Comparison of ENCODE assay signal across 19 cellular contexts in the genomic region with DNA sequence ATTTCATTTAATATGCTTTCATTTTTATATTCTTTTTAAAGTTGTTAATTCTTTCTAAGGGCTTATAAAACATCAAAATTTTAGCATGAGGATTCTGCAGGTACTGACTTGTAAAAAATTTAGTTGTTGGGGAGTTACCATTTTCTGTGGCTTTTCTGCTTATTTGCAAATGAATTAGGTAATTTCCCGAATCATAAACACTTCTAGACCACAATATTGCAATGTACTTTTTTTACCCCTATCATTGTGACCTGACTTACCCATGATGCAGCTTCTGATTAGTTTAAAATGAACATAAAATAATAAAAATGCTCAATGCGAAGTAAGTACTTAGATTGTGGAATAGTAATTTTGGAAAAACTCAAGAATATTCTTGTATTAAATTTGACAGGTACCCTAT. TPM values are rescaled to one million over a fixed set of nuclear protein-coding genes. Genes with fewer than 3 reads are reported as not detected.
DNase-seq lines count a peak whose midpoint lies in the region; ATAC-seq, FAIRE-seq and TF ChIP-seq lines count a peak whose summit lies in the region.
"Had no signal": no experiment of that assay in that cellular context is flagged by ENCODE, and none has a peak within 500 bp of the region (broad histone marks: within the 10 kb centered on the region; RNA-seq: fewer than 3 reads in every experiment).

No MANE protein-coding gene starts in this region.

- TF ChIP-seq RAD21 in GM12878 (IDR thresholded peaks at IDR 0.05; ENCODE audit: insufficient read depth, low read depth, low read length) = no peak

- no peak for TF ChIP-seq POLR2A in GM12878 (IDR thresholded peaks at IDR 0.05; ENCODE audit: low read depth, low read length)

- peak in 2 of 3 donors; percentile 22 to 49 for DNase-seq in CD4-positive, CD25-positive, alpha-beta regulatory T cell
- DNase-seq in MM.1S (no peak), GM12878 (ENCODE audit: low read depth, low spot score) (no peak), DMS79 (lab: John Stamatoyannopoulos, UW) (no peak), GM10266 (ENCODE audit: extremely low spot score) (no peak), 8988T (no peak)
- DNase-seq: activated CD4-positive, alpha-beta T cell treated with anti-CD3 and anti-CD28 coated beads for 1 hour; activated CD8-positive, alpha-beta memory T cell treated with anti-CD3 and anti-CD28 coated beads, Interleukin-2, amount 50 U/mL, for 48 hours; aorta; heart left ventricle; NCI-H1092 treated with DMSO at 0.1 percent for 48 hours; NCI-H2081 treated with DMSO at 0.1 percent for 48 hours; NCI-H524; PC-3; stimulated activated CD4-positive, alpha-beta T cell treated with anti-CD3 and anti-CD28 coated beads, Interleukin-2, amount 100 ng/mL, for 48 hours had no signal

- POLR2A ChIA-PET in GM12878 (lab: Charles Lee) = interaction anchor here (1.3 to 1.4 kb wide), 2 partner anchors 10 to 13 kb away, joined by 5 read pairs; a partner anchor contains a TSS

- TF ChIP-seq CTCF in MM.1S (IDR thresholded peaks at IDR 0.05; ENCODE audit: low read length) = no peak
- no peak for TF ChIP-seq CTCF in GM12878 (IDR thresholded peaks at IDR 0.05 in 2 of 3, conservative IDR thresholded peaks at IDR 0.05 in 1 of 3; ENCODE audit: control insufficient read depth in 2 of 3, extremely low read depth in 1 of 3, insufficient read depth in 1 of 3, low read depth in 3 of 3, low read length in 3 of 3)
- no peak for TF ChIP-seq CTCF in GM10266 (IDR thresholded peaks at IDR 0.05; ENCODE audit: control insufficient read depth, insufficient read depth, low read depth, missing control alignments)

- H3K79me2 ChIP-seq in MM.1S (ENCODE audit: low read length) = peaks cover 9% of the 10 kb centered on the region; the same call in 1 of the 2 replicates
- H3K79me2 ChIP-seq in GM12878 (ENCODE audit: control insufficient read depth, insufficient read depth, low read length) = peaks cover 2% of the 10 kb centered on the region

- H2AFZ ChIP-seq in MM.1S (ENCODE audit: low read length) = no peak overlapping the region
- no peak overlapping the region for H2AFZ ChIP-seq in GM12878 (ENCODE audit: control insufficient read depth, low read depth, low read length)

- peaks cover 28 to 72% (median 51%) of the 10 kb centered on the region in 4 donors for H3K4me1 Mint-ChIP-seq in CD4-positive, CD25-positive, alpha-beta regulatory T cell

- H3K9me2 ChIP-seq in MM.1S (replicated peaks; ENCODE audit: insufficient read depth, low read length) = no peaks in the 10 kb centered on the region

- H3K9me3 ChIP-seq in CD4-positive, CD25-positive, alpha-beta regulatory T cell (ENCODE audit: control insufficient read depth in 2 of 2, low read length in 2 of 2) = no peaks in the 10 kb centered on the region
- H3K9me3 ChIP-seq in MM.1S (replicated peaks; ENCODE audit: insufficient read depth, low read length) (no peaks in the 10 kb centered on the region), GM12878 (replicated peaks; ENCODE audit: control insufficient read depth, insufficient read depth, low read length) (no peaks in the 10 kb centered on the region)
- H3K9me3 ChIP-seq: heart left ventricle, SJSA1, vagina had no signal

- TF ChIP-seq EP300 in GM12878 (IDR thresholded peaks at IDR 0.05; ENCODE audit: borderline replicate concordance in 1 of 2, control insufficient read depth in 1 of 2, low read depth in 2 of 2, low read length in 2 of 2) = no peak

- intact Hi-C loops in GM12878 (cut with micrococcal nuclease; ENCODE audit: unreplicated experiment) = no loop called here

- in situ Hi-C loops in GM12878 (cut with MboI) = no loop called here

- peak overlapping the region; percentile 62 for H3K27ac ChIP-seq in CD4-positive, CD25-positive, alpha-beta regulatory T cell (ENCODE audit: insufficient read depth, low read length, poor library complexity, severe bottlenecking)
- no peak overlapping the region for H3K27ac ChIP-seq in MM.1S (ENCODE audit: low read length)
- no peak overlapping the region for H3K27ac ChIP-seq in GM12878 (ENCODE audit: control insufficient read depth, insufficient read depth)
- H3K27ac ChIP-seq: SJSA1, vagina had no signal

- H3K4me3 ChIP-seq in CD4-positive, CD25-positive, alpha-beta regulatory T cell (ENCODE audit: low read depth, low read length) = peak overlapping the region; percentile 35
- H3K4me3 ChIP-seq in MM.1S (ENCODE audit: low read length) (no peak overlapping the region), GM12878 (no peak overlapping the region)
- H3K4me3 ChIP-seq: heart left ventricle, SJSA1, vagina had no signal

- H3K4me2 ChIP-seq in MM.1S (ENCODE audit: low read depth, low read length) (peak overlapping the region; percentile 35; the same call in 1 of the 2 replicates), GM12878 (ENCODE audit: control insufficient read depth, insufficient read depth) (no peak overlapping the region)

- CTCF ChIA-PET in GM12878 (lab: Yijun Ruan, JAX) = interaction anchor here (1.0 to 2.2 kb wide), 6 partner anchors 10 to 135 kb away, joined by 3 to 12 read pairs (median 5); a partner anchor contains a TSS

- H3K27me3 Mint-ChIP-seq in CD4-positive, CD25-positive, alpha-beta regulatory T cell = no peaks in the 10 kb centered on the region

- H3K9ac ChIP-seq in MM.1S (ENCODE audit: low read length) (no peak overlapping the region), GM12878 (ENCODE audit: control insufficient read depth, insufficient read depth, low read length) (no peak overlapping the region)

- WGBS in GM12878 (ENCODE audit: insufficient coverage, insufficient replicate concordance, low lambda C conversion rate, missing lambda C conversion rate) = 56% methylated on average over 2 of the region's 2 CpGs

- peak overlapping the region in 2 of 3 donors; percentile 11 to 43 for H3K27ac Mint-ChIP-seq in CD4-positive, CD25-positive, alpha-beta regulatory T cell

- peaks cover 3% of the 10 kb centered on the region; the same call in 1 of the 2 replicates for H3F3A ChIP-seq in MM.1S (ENCODE audit: insufficient read depth, low read length)

- peaks cover 26% of the 10 kb centered on the region for H3K4me1 ChIP-seq in CD4-positive, CD25-positive, alpha-beta regulatory T cell (ENCODE audit: control insufficient read depth, insufficient read depth, low read length, poor library complexity, severe bottlenecking)
- H3K4me1 ChIP-seq in MM.1S (ENCODE audit: low read length) = peaks cover 22% of the 10 kb centered on the region
- peaks cover 11% of the 10 kb centered on the region; the same call in 1 of the 2 replicates for H3K4me1 ChIP-seq in GM12878 (ENCODE audit: control insufficient read depth, insufficient read depth, low read length)
- H3K4me1 ChIP-seq: SJSA1 had no signal

- H4K20me1 ChIP-seq in MM.1S (ENCODE audit: insufficient read depth, low read length) (no peaks in the 10 kb centered on the region; the same call in 1 of the 2 replicates), GM12878 (ENCODE audit: control insufficient read depth, insufficient read depth) (no peaks in the 10 kb centered on the region)

- H3K9me3 Mint-ChIP-seq in CD4-positive, CD25-positive, alpha-beta regulatory T cell = no peaks in the 10 kb centered on the region

- FAIRE-seq in GM12878 (lab: Jason Lieb, UNC) = no peak

- ATAC-seq in CD4-positive, CD25-positive, alpha-beta regulatory T cell (ENCODE audit: low read depth in 2 of 2) = peak; percentile 34 to 56
- peak; percentile 19 for ATAC-seq in GM18861 (IDR thresholded peaks at IDR 0.05; ENCODE audit: unreplicated experiment)
- ATAC-seq in GM12878 = peak; percentile 58
- ATAC-seq in HG03097 (IDR thresholded peaks at IDR 0.05; ENCODE audit: low FRiP score, unreplicated experiment) = no peak
- ATAC-seq: PC-3 had no signal

- H3K36me3 Mint-ChIP-seq in CD4-positive, CD25-positive, alpha-beta regulatory T cell = peaks cover 2% of the 10 kb centered on the region

- H3K36me3 ChIP-seq in CD4-positive, CD25-positive, alpha-beta regulatory T cell (ENCODE audit: control insufficient read depth, insufficient read depth, low read length) = peaks cover 4% of the 10 kb centered on the region
- H3K36me3 ChIP-seq in MM.1S (replicated peaks; ENCODE audit: insufficient read depth, low read length) (no peaks in the 10 kb centered on the region), GM12878 (ENCODE audit: control insufficient read depth in 2 of 2, insufficient read depth in 2 of 2, low read length in 1 of 2) (no peaks in the 10 kb centered on the region)
- H3K36me3 ChIP-seq: vagina had no signal

- RAD21 ChIA-PET in GM12878 (lab: Charles Lee; ENCODE audit: unreplicated experiment) = interaction anchor here (0.7 to 1.4 kb wide), 2 partner anchors 13 to 15 kb away, joined by 3 to 4 read pairs; no protein-coding TSS in a partner anchor

- no peaks in the 10 kb centered on the region for H3K27me3 ChIP-seq in CD4-positive, CD25-positive, alpha-beta regulatory T cell (ENCODE audit: control insufficient read depth, insufficient read depth, low read length)
- H3K27me3 ChIP-seq in MM.1S (replicated peaks; ENCODE audit: insufficient read depth, low read length) (no peaks in the 10 kb centered on the region), GM12878 (replicated peaks in 1 of 2; ENCODE audit: control insufficient read depth in 2 of 2, insufficient read depth in 2 of 2, low read length in 1 of 2) (no peaks in the 10 kb centered on the region)
- H3K27me3 ChIP-seq: heart left ventricle, SJSA1, vagina had no signal

- SMC1A ChIA-PET in GM12878 (lab: Charles Lee; ENCODE audit: uncharacterized antibody, unreplicated experiment) = interaction anchor here (0.7 to 1.9 kb wide), 6 partner anchors 8 to 156 kb away, joined by 3 to 6 read pairs (median 4); a partner anchor contains a TSS

- H3K4me3 Mint-ChIP-seq in CD4-positive, CD25-positive, alpha-beta regulatory T cell = peak overlapping the region in 2 of 4 donors; percentile 12 to 23

- BruUV-seq in GM12878 (replicated peaks; lab: Mats Ljungman, UMichigan) = no TSS peak

RNA-seq across cellular contexts. Expression of a gene that starts 11.4 kb away (rescaled TPM):
- total RNA-seq in CD4-positive, CD25-positive, alpha-beta regulatory T cell = 19.9 TPM
- 10 to 100 TPM; 32.9 to 41.4 (median 35.7) TPM for polyA plus RNA-seq in CD4-positive, CD25-positive, alpha-beta regulatory T cell
- 52.3 and 58.3 TPM in 2 replicates for total RNA-seq in GM12878 (2013; cell fraction: nucleolus; rRNA removed)
- total RNA-seq in GM12878 (2014; rRNA removed) (15.8 and 21.1 TPM in 2 replicates), GM12878 (2014; rRNA removed; fragmentation: Illumina TruSeq; extraction: Trizol) (23.4 and 25.8 TPM in 2 replicates), GM12878 (2021) (23.5 and 26.6 TPM in 2 replicates)
- 16.8 TPM for polyA plus RNA-seq in GM12878 (2011; ENCODE audit: low read depth)
- polyA plus RNA-seq in GM12878 (2011; rRNA removed) (87.3 and 130 TPM in 2 replicates), GM12878 (2014; fragmentation: Illumina TruSeq; extraction: Trizol) (31.7 and 48.0 TPM in 2 replicates), GM12878 (2014; fragmentation: Nextera tagmentation; extraction: Ambion mirVana) (10 to 100 TPM; 18.0 to 30.1 TPM), GM12878 (2014; rRNA removed) (18.1 and 19.5 TPM in 2 replicates), GM12878 (2016; fragmentation: Nextera tagmentation; extraction: Ambion mirVana) (10 to 100 TPM; 48.5 to 51.5 TPM)
- polyA plus RNA-seq in GM12878 (2011; cell fraction: cytosol; rRNA removed) = 27.4 and 39.7 TPM in 2 replicates
- 71.2 and 88.7 TPM in 2 replicates for polyA plus RNA-seq in GM12878 (2011; cell fraction: nucleus; rRNA removed)
- 14.3 and 19.4 TPM in 2 replicates for polyA plus RNA-seq in GM12878 (2012)
- polyA minus RNA-seq in GM12878 (2011; rRNA and poly(A)+ RNA removed) = 27.0 and 29.3 TPM in 2 replicates
- polyA minus RNA-seq in GM12878 (2011; cell fraction: cytosol; rRNA and poly(A)+ RNA removed) = 6.9 and 9.1 TPM in 2 replicates
- polyA minus RNA-seq in GM12878 (2011; cell fraction: nucleus; rRNA and poly(A)+ RNA removed) = 18.9 and 25.4 TPM in 2 replicates

RNA-seq across cellular contexts. Expression of a gene that starts 12.6 kb away (rescaled TPM):
- 126 TPM for total RNA-seq in CD4-positive, CD25-positive, alpha-beta regulatory T cell
- 100 to 1,000 TPM; 115 to 142 (median 118) TPM for polyA plus RNA-seq in CD4-positive, CD25-positive, alpha-beta regulatory T cell
- 399 and 423 TPM in 2 replicates for total RNA-seq in GM12878 (2013; cell fraction: nucleolus; rRNA removed)
- total RNA-seq in GM12878 (2014; rRNA removed) = 123 and 139 TPM in 2 replicates
- 159 and 164 TPM in 2 replicates for total RNA-seq in GM12878 (2014; rRNA removed; fragmentation: Illumina TruSeq; extraction: Trizol)
- total RNA-seq in GM12878 (2021) = 145 and 151 TPM in 2 replicates
- 32.0 TPM for polyA plus RNA-seq in GM12878 (2011; ENCODE audit: low read depth)
- polyA plus RNA-seq in GM12878 (2011; rRNA removed) = 145 and 175 TPM in 2 replicates
- polyA plus RNA-seq in GM12878 (2011; cell fraction: cytosol; rRNA removed) = 85.3 and 127 TPM in 2 replicates
- polyA plus RNA-seq in GM12878 (2011; cell fraction: nucleus; rRNA removed) = 285 and 290 TPM in 2 replicates
- 47.0 and 71.4 TPM in 2 replicates for polyA plus RNA-seq in GM12878 (2012)
- polyA plus RNA-seq in GM12878 (2014; fragmentation: Illumina TruSeq; extraction: Trizol) = 143 and 160 TPM in 2 replicates
- polyA plus RNA-seq in GM12878 (2014; fragmentation: Nextera tagmentation; extraction: Ambion mirVana) = 100 to 1,000 TPM in 1 of 2 experiments, 10 to 100 TPM in 1; 97.8 to 117 TPM
- 90.8 and 131 TPM in 2 replicates for polyA plus RNA-seq in GM12878 (2014; rRNA removed)
- 100 to 1,000 TPM; 189 to 197 TPM for polyA plus RNA-seq in GM12878 (2016; fragmentation: Nextera tagmentation; extraction: Ambion mirVana)
- 242 and 408 TPM in 2 replicates for polyA minus RNA-seq in GM12878 (2011; rRNA and poly(A)+ RNA removed)
- 51.6 and 67.1 TPM in 2 replicates for polyA minus RNA-seq in GM12878 (2011; cell fraction: cytosol; rRNA and poly(A)+ RNA removed)
- polyA minus RNA-seq in GM12878 (2011; cell fraction: nucleus; rRNA and poly(A)+ RNA removed) = 208 and 363 TPM in 2 replicates

Comparison
In these comparisons a context has a peak if more than half of its experiments do, and no peak if none do; other contexts are left out.
1. DNase-seq: peak in CD4-positive, CD25-positive, alpha-beta regulatory T cell (2 of 3); none in MM.1S (single experiment), GM12878 (single experiment), DMS79 (single experiment), GM10266 (single experiment) and 8988T (single experiment).